In the genomic region with DNA sequence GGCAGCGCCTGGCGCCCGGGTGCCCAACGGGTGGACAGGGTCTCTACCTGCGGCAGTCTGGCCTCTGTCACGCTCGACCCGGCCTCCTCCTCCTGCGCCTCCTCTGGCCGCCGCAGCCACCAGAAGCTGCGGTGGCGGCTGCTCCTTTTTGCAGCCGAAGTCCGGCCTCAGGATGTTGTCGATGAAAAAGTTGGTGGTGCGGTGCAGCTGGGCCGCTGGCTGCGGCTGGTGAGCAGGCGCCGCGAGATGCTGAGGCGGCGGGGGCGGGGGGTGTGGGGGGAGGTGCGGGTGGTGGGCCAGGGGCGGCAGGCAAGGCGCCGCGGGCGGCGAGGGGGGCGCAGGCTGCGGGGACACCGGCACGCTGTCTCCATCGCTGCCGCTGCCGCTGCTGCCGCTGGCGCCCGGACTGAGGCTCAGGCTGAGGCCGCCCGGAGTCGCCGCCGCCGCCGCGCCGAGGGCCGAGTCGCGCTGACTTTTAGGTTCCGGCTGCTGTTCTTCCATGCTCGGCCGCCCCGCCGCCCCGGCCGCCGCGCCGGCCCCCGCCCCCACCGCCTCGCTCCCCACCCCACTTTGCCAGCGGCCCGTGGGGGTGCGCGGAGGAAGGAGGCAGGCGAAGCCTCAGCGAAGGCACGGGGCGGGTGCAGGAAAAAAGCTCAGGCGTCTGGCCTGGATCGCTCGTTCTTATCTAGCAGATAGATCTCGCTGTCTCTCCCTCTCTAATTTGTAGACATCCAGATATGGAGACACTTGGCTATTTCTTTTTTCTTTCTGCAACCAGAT, we compare ENCODE assay signal across 8 cellular contexts. TPM values are rescaled to one million over a fixed set of nuclear protein-coding genes. Genes with fewer than 3 reads are reported as not detected.
DNase-seq lines count a peak whose midpoint lies in the region; ATAC-seq, FAIRE-seq and TF ChIP-seq lines count a peak whose summit lies in the region.

No MANE protein-coding gene starts in this region.

- H3K36me3 ChIP-seq in GM23338 (ENCODE audit: insufficient read depth) = no peaks in the 10 kb centered on the region; the same call in 1 of the 2 replicates

- H3K27ac Mint-ChIP-seq in GM23338 (no peak overlapping the region), brain (no peak overlapping the region), naive B cell (peak overlapping the region in 5 of 6 donors; percentile 44 to 88 (median 67))

- peak overlapping the region; percentile 70 for H3K4me3 Mint-ChIP-seq in GM23338
- peak overlapping the region; percentile 77 to 83 (median 81) for H3K4me3 Mint-ChIP-seq in brain
- H3K4me3 Mint-ChIP-seq in naive B cell = peak overlapping the region in 6 of 8 donors; percentile 45 to 76 (median 64)

- H3K9me2 ChIP-seq in GM23338 (ENCODE audit: insufficient read depth) = no peaks in the 10 kb centered on the region

- H3K9me3 Mint-ChIP-seq in GM23338 = peaks cover 11% of the 10 kb centered on the region
- H3K9me3 Mint-ChIP-seq in brain = peaks cover 0 to 15% (median 3%) of the 10 kb centered on the region in 5 experiments
- H3K9me3 Mint-ChIP-seq in naive B cell = peaks cover 2 to 24% (median 14%) of the 10 kb centered on the region in 7 donors

- no peak for FAIRE-seq in D721Med (lab: Jason Lieb, UNC)

- no peak overlapping the region for H3K27ac ChIP-seq in GM23338 (ENCODE audit: low read depth)

- H3K4me3 ChIP-seq in AG10803 (ENCODE audit: low read length) (peak overlapping the region; percentile 71), GM23338 (peak overlapping the region; percentile 60)

- H3K4me1 Mint-ChIP-seq in GM23338 = peaks cover 71% of the 10 kb centered on the region
- H3K4me1 Mint-ChIP-seq in brain = peaks cover 40% of the 10 kb centered on the region
- peaks cover 6 to 28% (median 13%) of the 10 kb centered on the region in 3 donors for H3K4me1 Mint-ChIP-seq in naive B cell

- peaks cover 56% of the 10 kb centered on the region for H3F3A ChIP-seq in GM23338 (replicated peaks; ENCODE audit: low read depth)

- H4K20me1 ChIP-seq in GM23338 (replicated peaks; ENCODE audit: insufficient read depth) = peaks cover 7% of the 10 kb centered on the region

- no peaks in the 10 kb centered on the region for H3K79me2 ChIP-seq in GM23338 (replicated peaks; ENCODE audit: insufficient read depth)

- peaks cover 71% of the 10 kb centered on the region for H3K4me1 ChIP-seq in GM23338 (ENCODE audit: insufficient read depth)

- peaks cover 100% of the 10 kb centered on the region for H3K27me3 ChIP-seq in GM23338 (ENCODE audit: insufficient read depth)

- H3K36me3 Mint-ChIP-seq in GM23338 (ENCODE audit: low read depth) (peaks cover 2% of the 10 kb centered on the region; the same call in 2 of the 3 replicates), brain (no peaks in the 10 kb centered on the region), naive B cell (peaks cover 0 to 12% of the 10 kb centered on the region in 2 donors)

- H3K27me3 Mint-ChIP-seq in GM23338 (ENCODE audit: insufficient read depth, low read depth, poor library complexity) (peaks cover 94% of the 10 kb centered on the region), brain (peaks cover 97% of the 10 kb centered on the region), naive B cell (peaks cover 64 to 84% (median 71%) of the 10 kb centered on the region in 3 donors)

- DNase-seq in AG10803 (ENCODE audit: low read depth) (peak; percentile 60), GM23338 (ENCODE audit: low spot score) (peak; percentile 54), naive B cell (no peak), AG08395 (ENCODE audit: low spot score) (no peak), D721Med (ENCODE audit: insufficient read length, low spot score) (no peak), RPMI8226 (no peak)

- peak overlapping the region; percentile 92 for H3K4me2 ChIP-seq in GM23338

- no peak; the same call in 1 of the 2 replicates for TF ChIP-seq CTCF in AG10803 (conservative IDR thresholded peaks at IDR 0.05; ENCODE audit: low read length)
- TF ChIP-seq CTCF in GM23338 (conservative IDR thresholded peaks at IDR 0.05; ENCODE audit: low read depth in 2 of 2) = no peak
- no peak for TF ChIP-seq CTCF in brain (conservative IDR thresholded peaks at IDR 0.05)
- no peak for TF ChIP-seq CTCF in D721Med (IDR thresholded peaks at IDR 0.05; ENCODE audit: insufficient read depth, missing control alignments)

- no peak overlapping the region for H2AFZ ChIP-seq in GM23338

- peak; percentile 0; the same call in 1 of the 3 replicates for ATAC-seq in GM23338
- no peak for ATAC-seq in naive B cell (ENCODE audit: low read depth in 2 of 2)
- ATAC-seq in HG03108 (IDR thresholded peaks at IDR 0.05; ENCODE audit: unreplicated experiment) = no peak

TF ChIP-seq in GM23338, 12 proteins besides CTCF, POLR2A, EP300 and RAD21:
- TF ChIP-seq EZH2 (IDR thresholded peaks at IDR 0.05; ENCODE audit: low read depth, unreplicated experiment) (peak; percentile 98), ZNF462 (CRISPR knock-in tag; IDR thresholded peaks at IDR 0.05) (no peak), EZH2phosphoT487 (IDR thresholded peaks at IDR 0.05; ENCODE audit: unreplicated experiment) (peak; percentile 89)

RNA-seq across cellular contexts. Expression of gene EN1, which starts 0.6 kb away (rescaled TPM):
- 0.24 TPM in 1 of 2 replicates, not detected in the other for total RNA-seq in GM23338 (2014; rRNA removed; shearing (Covaris generic))
- polyA plus RNA-seq in GM23338 (2016; fragmentation: Nextera tagmentation; extraction: Ambion mirVana) (0.09 and 0.21 TPM in 2 replicates), brain (ENCODE audit: insufficient read depth, low read depth, low replicate concordance) (not detected), naive B cell (ENCODE audit: low read depth in 6 of 6) (not detected)

Comparison
In these comparisons a context has a peak if more than half of its experiments do, and no peak if none do; other contexts are left out.
1. DNase-seq: peak in AG10803 (single experiment) and GM23338 (single experiment); none in naive B cell (single experiment), AG08395 (single experiment), D721Med (single experiment) and RPMI8226 (single experiment).
2. H3K27ac Mint-ChIP-seq: peak in naive B cell (5 of 6); none in GM23338 (single experiment) and brain (0 of 5).
3. Peak in every context shown above with its lines, with median percentiles within 50 percentile points of each other: H3K4me3 Mint-ChIP-seq.